ENCODE assay signal across 8 cellular contexts in the genomic region with DNA sequence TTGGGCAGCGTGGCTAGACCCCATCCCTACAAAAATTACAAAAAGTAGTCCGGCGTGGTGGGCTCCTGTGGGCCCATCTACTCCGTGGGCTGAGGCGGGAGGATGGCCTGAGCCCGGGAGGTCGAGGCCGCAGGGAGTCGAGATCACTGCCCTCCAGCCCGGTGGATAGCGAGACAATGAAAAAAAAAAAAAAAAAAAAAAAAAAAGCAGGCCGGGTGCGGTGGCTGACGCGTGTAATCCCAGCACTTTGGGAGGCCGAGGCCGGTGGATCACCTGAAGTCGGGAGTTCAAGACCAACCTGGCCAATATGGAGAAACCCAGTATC.
DNase-seq lines count a peak whose midpoint lies in the region; ATAC-seq and TF ChIP-seq lines count a peak whose summit lies in the region.

No MANE protein-coding gene starts in this region.

- TF ChIP-seq POLR2A in Peyer's patch (IDR thresholded peaks at IDR 0.05) (no peak), esophagus squamous epithelium (IDR thresholded peaks at IDR 0.05) (no peak)

- H2AFZ ChIP-seq in parathyroid adenoma = peak overlapping the region; percentile 97

- H3K4me3 ChIP-seq in DOHH2 (ENCODE audit: low read length) (peak overlapping the region; percentile 92), Peyer's patch (peak overlapping the region; percentile 82 to 95 (median 86)), esophagus squamous epithelium (peak overlapping the region; percentile 57 to 84 (median 78)), parathyroid adenoma (ENCODE audit: low read depth, low read length) (peak overlapping the region; percentile 71)

- WGBS in esophagus squamous epithelium, 2 donors = 65 to 71% methylated on average over 2 to 6 of the region's 18 CpGs

- no peaks in the 10 kb centered on the region for H3K27me3 ChIP-seq in DOHH2 (ENCODE audit: control insufficient read depth, low read length)
- H3K27me3 ChIP-seq in Peyer's patch = no peaks in the 10 kb centered on the region
- no peaks in the 10 kb centered on the region for H3K27me3 ChIP-seq in esophagus squamous epithelium
- H3K27me3 ChIP-seq in parathyroid adenoma (ENCODE audit: control insufficient read depth, insufficient read depth, low read length) = no peaks in the 10 kb centered on the region

- TF ChIP-seq CTCF in DOHH2 (IDR thresholded peaks at IDR 0.05; ENCODE audit: low read depth, low read length, poor library complexity, severe bottlenecking) = no peak
- TF ChIP-seq CTCF in Peyer's patch (IDR thresholded peaks at IDR 0.05) = no peak
- TF ChIP-seq CTCF in esophagus squamous epithelium (IDR thresholded peaks at IDR 0.05) = no peak
- TF ChIP-seq CTCF in parathyroid adenoma (IDR thresholded peaks at IDR 0.05) = no peak

- no peaks in the 10 kb centered on the region for H3F3A ChIP-seq in DOHH2 (ENCODE audit: control insufficient read depth, insufficient read depth)

- H4K20me1 ChIP-seq in DOHH2 (ENCODE audit: control insufficient read depth, insufficient read depth, low read depth, low read length) = no peaks in the 10 kb centered on the region

- H3K9me2 ChIP-seq in DOHH2 (replicated peaks; ENCODE audit: control insufficient read depth, low read length) = no peaks in the 10 kb centered on the region

- DNase-seq in Peyer's patch (no peak), esophagus squamous epithelium (lab: John Stamatoyannopoulos, UW) (no peak), NCI-H2107 treated with DMSO at 0.1 percent for 48 hours (lab: John Stamatoyannopoulos, UW; ENCODE audit: unreplicated experiment) (no peak), cerebellum (ENCODE audit: low spot score) (no peak), AG20443 (ENCODE audit: low spot score) (no peak)

- H3K36me3 ChIP-seq in DOHH2 (ENCODE audit: control insufficient read depth, low read length) (peaks cover 14% of the 10 kb centered on the region), Peyer's patch (peaks cover 0 to 4% (median 0%) of the 10 kb centered on the region in 3 donors), esophagus squamous epithelium (peaks cover 0 to 14% (median 0%) of the 10 kb centered on the region in 3 donors), parathyroid adenoma (ENCODE audit: control insufficient read depth, insufficient read depth, low read length) (no peaks in the 10 kb centered on the region)

- H3K27ac ChIP-seq in DOHH2 (ENCODE audit: low read depth, low read length) (peak overlapping the region; percentile 57), Peyer's patch (peak overlapping the region; percentile 85 to 92 (median 91)), esophagus squamous epithelium (peak overlapping the region; percentile 70 to 92 (median 89)), parathyroid adenoma (peak overlapping the region; percentile 58)

- H3K4me1 ChIP-seq in DOHH2 (ENCODE audit: control insufficient read depth, low read length) (peaks cover 6% of the 10 kb centered on the region; the same call in 1 of the 2 replicates), Peyer's patch (peaks cover 0 to 9% (median 4%) of the 10 kb centered on the region in 4 donors), esophagus squamous epithelium (peaks cover 0 to 23% (median 0%) of the 10 kb centered on the region in 3 donors), parathyroid adenoma (no peaks in the 10 kb centered on the region)

- H3K79me2 ChIP-seq in DOHH2 (ENCODE audit: control insufficient read depth, low read length) (peaks cover 21% of the 10 kb centered on the region), parathyroid adenoma (no peaks in the 10 kb centered on the region)

- intact Hi-C loops in esophagus squamous epithelium (cut with DNase I) = no loop called here

- ATAC-seq in activated CD4-positive, CD25-positive, alpha-beta regulatory T cell treated with anti-CD3 and anti-CD28 coated beads, Interleukin-2, amount 50 U/mL, for 24 hours = no peak

- H3K9ac ChIP-seq in parathyroid adenoma = peak overlapping the region; percentile 43

- H3K4me2 ChIP-seq in DOHH2 (ENCODE audit: low read length) (peak overlapping the region; percentile 95), parathyroid adenoma (ENCODE audit: low read length) (peak overlapping the region; percentile 84)

- H3K9me3 ChIP-seq in DOHH2 (ENCODE audit: control insufficient read depth, insufficient read depth, low read length) (no peaks in the 10 kb centered on the region), Peyer's patch (no peaks in the 10 kb centered on the region), esophagus squamous epithelium (no peaks in the 10 kb centered on the region), parathyroid adenoma (ENCODE audit: control insufficient read depth, low read length) (no peaks in the 10 kb centered on the region)
